14 cellular contexts compared by ENCODE assay signal in the genomic region with DNA sequence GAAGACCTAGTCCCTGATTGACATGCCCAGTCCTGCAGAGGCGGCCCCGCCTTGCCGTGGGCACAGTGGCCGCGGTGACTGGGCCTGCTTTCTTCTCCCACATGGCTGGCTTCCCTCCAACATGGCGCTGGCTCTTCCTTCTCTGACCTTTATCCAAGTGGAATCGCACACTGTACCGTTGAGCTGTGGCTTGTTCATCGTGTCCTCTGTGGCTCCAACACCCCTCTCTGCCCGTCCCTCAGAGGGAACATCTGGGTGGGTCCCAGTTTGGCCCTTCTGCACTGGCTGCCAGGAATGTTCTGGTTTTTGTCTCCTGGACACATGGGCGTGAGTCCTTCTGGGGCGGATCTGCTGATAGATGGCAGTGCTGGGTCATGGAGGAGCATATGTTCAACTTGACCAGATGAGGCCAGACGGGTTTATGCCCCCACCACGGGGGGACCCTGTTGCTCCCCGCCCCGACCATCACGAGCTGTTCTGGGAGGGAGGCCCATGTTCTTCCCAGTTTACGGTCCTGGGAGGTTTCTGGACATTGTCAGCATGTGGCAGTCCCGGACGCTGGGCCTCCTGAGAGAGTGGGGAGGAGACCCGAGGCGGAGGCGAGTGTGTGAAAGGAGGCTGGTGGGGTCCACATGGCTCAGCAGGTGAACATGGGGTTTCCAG.
A peak's percentile ranks its signal among the peaks of the same experiment; 100 is the strongest.
DNase-seq lines count a peak whose midpoint lies in the region; ATAC-seq, FAIRE-seq and TF ChIP-seq lines count a peak whose summit lies in the region.
"Had no signal": no experiment of that assay in that cellular context is flagged by ENCODE, and none has a peak within 500 bp of the region (broad histone marks: within the 10 kb centered on the region; RNA-seq: fewer than 3 reads in every experiment).

No MANE protein-coding gene starts in this region.

- no peak for TF ChIP-seq RAD21 in HepG2 (CRISPR knock-in tag; IDR thresholded peaks at IDR 0.05)

- ATAC-seq in HepG2 (no peak), GM21360 (IDR thresholded peaks at IDR 0.05; ENCODE audit: unreplicated experiment) (no peak)
- ATAC-seq: A549 had no signal

- no peak overlapping the region for H3K4me2 ChIP-seq in HepG2 (ENCODE audit: low read depth, low read length)
- H3K4me2 ChIP-seq: A549, PC-9 had no signal

- H3K9me3 ChIP-seq in HepG2 (ENCODE audit: low read length), result no peaks in the 10 kb centered on the region
- no peaks in the 10 kb centered on the region for H3K9me3 ChIP-seq in transverse colon
- H3K9me3 ChIP-seq in SJCRH30 (replicated peaks), result no peaks in the 10 kb centered on the region
- H3K9me3 ChIP-seq: A549 had no signal

- TF ChIP-seq CTCF in HepG2 (CRISPR knock-in tag; IDR thresholded peaks at IDR 0.05), result no peak
- no peak for TF ChIP-seq CTCF in transverse colon (IDR thresholded peaks at IDR 0.05)

- H3K4me3 ChIP-seq in HepG2 (replicated peaks in 1 of 3; ENCODE audit: insufficient read depth in 1 of 3, low read depth in 2 of 3, low read length in 3 of 3), result no peak overlapping the region
- no peak overlapping the region for H3K4me3 ChIP-seq in transverse colon
- no peak overlapping the region for H3K4me3 ChIP-seq in SJCRH30
- H3K4me3 ChIP-seq: A549, PC-9 had no signal

- intact Hi-C loops in dendritic cell treated with granulocyte-macrophage colony-stimulating factor and Interleukin-4, amounts not matched to agents 40 ng/mL and 50 ng/mL, for 4 days (cut with micrococcal nuclease), result no loop called here
- intact Hi-C loops in HepG2 (cut with micrococcal nuclease; ENCODE audit: unreplicated experiment), result no loop called here
- intact Hi-C loops in transverse colon (cut with DNase I; ENCODE audit: low total_unique reads), result no loop called here

- BruUV-seq in HepG2 (replicated peaks; lab: Mats Ljungman, UMichigan), result no TSS peak

- no peaks in the 10 kb centered on the region for H3K79me2 ChIP-seq in HepG2 (ENCODE audit: insufficient read depth, low read length)

- peak overlapping the region; percentile 3 for H3K27ac Mint-ChIP-seq in dendritic cell treated with granulocyte-macrophage colony-stimulating factor and Interleukin-4, amounts not matched to agents 40 ng/mL and 50 ng/mL, for 4 days
- H3K27ac Mint-ChIP-seq: activated CD4-positive, alpha-beta T cell treated with anti-CD3 and anti-CD28 coated beads, Interleukin-2, amount 10 ng/mL, durations not matched to agents 7 days and 5 days had no signal

- H2AFZ ChIP-seq in HepG2 (ENCODE audit: low read length), result no peak overlapping the region
- H2AFZ ChIP-seq: PC-9 had no signal

- peaks cover 53% of the 10 kb centered on the region for H3K4me1 Mint-ChIP-seq in dendritic cell treated with granulocyte-macrophage colony-stimulating factor and Interleukin-4, amounts not matched to agents 40 ng/mL and 50 ng/mL, for 4 days (ENCODE audit: low read depth)

- no peak overlapping the region for H3K4me3 Mint-ChIP-seq in dendritic cell treated with granulocyte-macrophage colony-stimulating factor and Interleukin-4, amounts not matched to agents 40 ng/mL and 50 ng/mL, for 4 days
- H3K4me3 Mint-ChIP-seq: activated CD4-positive, alpha-beta T cell treated with anti-CD3 and anti-CD28 coated beads, Interleukin-2, amount 10 ng/mL, durations not matched to agents 7 days and 5 days had no signal

- in situ Hi-C loops in HepG2 (cut with HindIII; ENCODE audit: extremely low pct_ligation_motif_present, low pct_unique_long_range_greater_than_20kb) (no loop called here), transverse colon (cut with MboI; ENCODE audit: low pct_ligation_motif_present in 1 of 4, low pct_unique_long_range_greater_than_20kb in 1 of 4, low sequenced_read_pairs in 3 of 4) (loop anchor here in 2 of 4 donors (25.0 kb wide), 1 partner anchor 312 kb away; no protein-coding TSS in a partner anchor)

- H3K9ac ChIP-seq in HepG2 (ENCODE audit: insufficient read depth, low read depth, low read length), result no peak overlapping the region

- no peaks in the 10 kb centered on the region for H3K36me3 Mint-ChIP-seq in dendritic cell treated with granulocyte-macrophage colony-stimulating factor and Interleukin-4, amounts not matched to agents 40 ng/mL and 50 ng/mL, for 4 days (ENCODE audit: low read depth)

- H3K27me3 Mint-ChIP-seq in dendritic cell treated with granulocyte-macrophage colony-stimulating factor and Interleukin-4, amounts not matched to agents 40 ng/mL and 50 ng/mL, for 4 days, result no peaks in the 10 kb centered on the region
- H3K27me3 Mint-ChIP-seq: activated CD4-positive, alpha-beta T cell treated with anti-CD3 and anti-CD28 coated beads, Interleukin-2, amount 10 ng/mL, durations not matched to agents 7 days and 5 days had no signal

- no peak for TF ChIP-seq POLR2A in HepG2 (IDR thresholded peaks at IDR 0.05; ENCODE audit: insufficient read depth in 1 of 2, low read depth in 2 of 2, low read length in 2 of 2)
- no peak for TF ChIP-seq POLR2A in transverse colon (IDR thresholded peaks at IDR 0.05)

- no peak overlapping the region for H3K27ac ChIP-seq in HepG2 (ENCODE audit: extremely low read length, insufficient read depth, low read length)
- H3K27ac ChIP-seq in transverse colon, result peak overlapping the region; percentile 47 to 84 (median 58)
- H3K27ac ChIP-seq in SJCRH30, result no peak overlapping the region
- H3K27ac ChIP-seq: A549, PC-9 had no signal

- CTCF ChIA-PET in HepG2 (lab: Yijun Ruan, JAX; ENCODE audit: low intra/inter-chr PET ratio, low total read pairs), result no interaction called here

- FAIRE-seq in HepG2 (lab: Jason Lieb, UNC), result no peak
- FAIRE-seq: A549 had no signal

- 67% methylated on average over 21 of the region's 23 CpGs for WGBS in HepG2 (ENCODE audit: low lambda C conversion rate)
- WGBS in transverse colon (ENCODE audit: low coverage in 1 of 2), 2 donors, result 65% methylated on average over 23 of the region's 23 CpGs; no CpG with 5 or more reads in 1 of the 2 donors

- TF ChIP-seq EP300 in HepG2 (IDR thresholded peaks at IDR 0.05; ENCODE audit: low read depth in 2 of 2, low read length in 2 of 2) (no peak), HepG2 (CRISPR knock-in tag; IDR thresholded peaks at IDR 0.05; ENCODE audit: borderline replicate concordance) (no peak), transverse colon (IDR thresholded peaks at IDR 0.05; ENCODE audit: low read depth) (peak; percentile 67)

- H3K9me3 Mint-ChIP-seq in dendritic cell treated with granulocyte-macrophage colony-stimulating factor and Interleukin-4, amounts not matched to agents 40 ng/mL and 50 ng/mL, for 4 days, result no peaks in the 10 kb centered on the region
- H3K9me3 Mint-ChIP-seq: activated CD4-positive, alpha-beta T cell treated with anti-CD3 and anti-CD28 coated beads, Interleukin-2, amount 10 ng/mL, durations not matched to agents 7 days and 5 days had no signal

- H3K4me1 ChIP-seq in HepG2 (ENCODE audit: insufficient read depth, low read length), result peaks cover 36% of the 10 kb centered on the region
- H3K4me1 ChIP-seq in transverse colon, result peaks cover 15 to 43% (median 26%) of the 10 kb centered on the region in 4 donors
- peaks cover 3% of the 10 kb centered on the region; the same call in 1 of the 2 replicates for H3K4me1 ChIP-seq in SJCRH30

- H4K20me1 ChIP-seq in HepG2 (ENCODE audit: insufficient read depth, low read length), result peaks cover 3% of the 10 kb centered on the region; the same call in 1 of the 2 replicates

- H3K36me3 ChIP-seq in HepG2 (replicated peaks in 1 of 2; ENCODE audit: control insufficient read depth in 1 of 2, insufficient read depth in 2 of 2, low read length in 2 of 2) (no peaks in the 10 kb centered on the region), transverse colon (no peaks in the 10 kb centered on the region), SJCRH30 (no peaks in the 10 kb centered on the region)

- peaks cover 0 to 3% of the 10 kb centered on the region in 2 experiments; a peak in 1 of 5 replicates for H3K27me3 ChIP-seq in HepG2 (ENCODE audit: control insufficient read depth in 1 of 2, insufficient read depth in 2 of 2, low read length in 2 of 2)
- H3K27me3 ChIP-seq in transverse colon, result no peaks in the 10 kb centered on the region
- no peaks in the 10 kb centered on the region for H3K27me3 ChIP-seq in SJCRH30

- POLR2A ChIA-PET in HepG2 (lab: Yijun Ruan, JAX), result no interaction called here

- peak; percentile 35 for DNase-seq in NCI-H510A (lab: John Stamatoyannopoulos, UW)
- no peak for DNase-seq in NCI-H510A treated with DMSO at 0.1 percent for 48 hours (lab: John Stamatoyannopoulos, UW)
- no peak for DNase-seq in HepG2 (ENCODE audit: low spot score)
- peak; percentile 38 for DNase-seq in transverse colon
- DNase-seq in SJCRH30, result no peak
- no peak for DNase-seq in NCI-H524 treated with DMSO at 0.1 percent for 48 hours (lab: John Stamatoyannopoulos, UW)
- DNase-seq: activated CD4-positive, alpha-beta T cell treated with anti-CD3 and anti-CD28 coated beads, Interleukin-2, amount 10 ng/mL, durations not matched to agents 7 days and 5 days; amniotic stem cell; stimulated activated CD4-positive, alpha-beta T cell treated with anti-CD3 and anti-CD28 coated beads, Interleukin-2, amount 100 ng/mL, for 24 hours; trophoblast cell had no signal

TF ChIP-seq in HepG2, 621 proteins besides CTCF, POLR2A, EP300 and RAD21:
- TF ChIP-seq, protein P1, sequence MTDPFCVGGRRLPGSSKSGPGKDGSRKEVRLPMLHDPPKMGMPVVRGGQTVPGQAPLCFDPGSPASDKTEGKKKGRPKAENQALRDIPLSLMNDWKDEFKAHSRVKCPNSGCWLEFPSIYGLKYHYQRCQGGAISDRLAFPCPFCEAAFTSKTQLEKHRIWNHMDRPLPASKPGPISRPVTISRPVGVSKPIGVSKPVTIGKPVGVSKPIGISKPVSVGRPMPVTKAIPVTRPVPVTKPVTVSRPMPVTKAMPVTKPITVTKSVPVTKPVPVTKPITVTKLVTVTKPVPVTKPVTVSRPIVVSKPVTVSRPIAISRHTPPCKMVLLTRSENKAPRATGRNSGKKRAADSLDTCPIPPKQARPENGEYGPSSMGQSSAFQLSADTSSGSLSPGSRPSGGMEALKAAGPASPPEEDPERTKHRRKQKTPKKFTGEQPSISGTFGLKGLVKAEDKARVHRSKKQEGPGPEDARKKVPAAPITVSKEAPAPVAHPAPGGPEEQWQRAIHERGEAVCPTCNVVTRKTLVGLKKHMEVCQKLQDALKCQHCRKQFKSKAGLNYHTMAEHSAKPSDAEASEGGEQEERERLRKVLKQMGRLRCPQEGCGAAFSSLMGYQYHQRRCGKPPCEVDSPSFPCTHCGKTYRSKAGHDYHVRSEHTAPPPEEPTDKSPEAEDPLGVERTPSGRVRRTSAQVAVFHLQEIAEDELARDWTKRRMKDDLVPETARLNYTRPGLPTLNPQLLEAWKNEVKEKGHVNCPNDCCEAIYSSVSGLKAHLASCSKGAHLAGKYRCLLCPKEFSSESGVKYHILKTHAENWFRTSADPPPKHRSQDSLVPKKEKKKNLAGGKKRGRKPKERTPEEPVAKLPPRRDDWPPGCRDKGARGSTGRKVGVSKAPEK (CRISPR knock-in tag; IDR thresholded peaks at IDR 0.05; ENCODE audit: borderline replicate concordance), result no peak
- no peak for TF ChIP-seq TP53 (CRISPR knock-in tag; conservative IDR thresholded peaks at IDR 0.05)
- TF ChIP-seq, protein P2, sequence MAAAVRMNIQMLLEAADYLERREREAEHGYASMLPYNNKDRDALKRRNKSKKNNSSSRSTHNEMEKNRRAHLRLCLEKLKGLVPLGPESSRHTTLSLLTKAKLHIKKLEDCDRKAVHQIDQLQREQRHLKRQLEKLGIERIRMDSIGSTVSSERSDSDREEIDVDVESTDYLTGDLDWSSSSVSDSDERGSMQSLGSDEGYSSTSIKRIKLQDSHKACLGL (CRISPR knock-in tag; IDR thresholded peaks at IDR 0.05), result 0 out of 2 replicates have a peak, but pooled peaks have one; percentile 31
TF ChIP-seq in HepG2: peak in this region for 1.

Comparison
In these comparisons a context has a peak if more than half of its experiments do, and no peak if none do; other contexts are left out.
1. DNase-seq: peak in NCI-H510A (single experiment) and transverse colon (single experiment); none in NCI-H510A treated with DMSO at 0.1 percent for 48 hours (single experiment), HepG2 (single experiment), SJCRH30 (0 of 2) and NCI-H524 treated with DMSO at 0.1 percent for 48 hours (single experiment).
2. H3K27ac ChIP-seq: peak in transverse colon (4 of 4); none in HepG2 (single experiment) and SJCRH30 (single experiment).